ENCODE assay signal across 8 cellular contexts in genomic region chr13:112690242-112690943, GRCh38. TPM values are rescaled to one million over a fixed set of nuclear protein-coding genes. Genes with fewer than 3 reads are reported as not detected.
DNase-seq lines count a peak whose midpoint lies in the region; ATAC-seq and TF ChIP-seq lines count a peak whose summit lies in the region.

No MANE protein-coding gene starts in this region.

- TF ChIP-seq POLR2A in stomach (IDR thresholded peaks at IDR 0.05), result no peak

- peak overlapping the region; percentile 76 to 88 for H3K9ac ChIP-seq in colonic mucosa (ENCODE audit: low read depth in 2 of 2, low read length in 2 of 2)

- H3K4me1 Mint-ChIP-seq in Caco-2 (ENCODE audit: low read depth, unreplicated experiment) (peaks cover 36% of the 10 kb centered on the region), T-cell (peaks cover 55 to 61% (median 57%) of the 10 kb centered on the region in 3 donors)

- H3K27me3 Mint-ChIP-seq in Caco-2 (ENCODE audit: insufficient read depth, unreplicated experiment) (no peaks in the 10 kb centered on the region), T-cell (no peaks in the 10 kb centered on the region)

- peak overlapping the region; percentile 91 for H3K4me3 Mint-ChIP-seq in Caco-2 (ENCODE audit: unreplicated experiment)
- peak overlapping the region; percentile 83 to 89 (median 87) for H3K4me3 Mint-ChIP-seq in T-cell

- H3K36me3 Mint-ChIP-seq in Caco-2 (ENCODE audit: insufficient read depth, unreplicated experiment), result peaks cover 39% of the 10 kb centered on the region
- no peaks in the 10 kb centered on the region for H3K36me3 Mint-ChIP-seq in T-cell

- peak; percentile 22 for ATAC-seq in GM19351 (IDR thresholded peaks at IDR 0.05; ENCODE audit: unreplicated experiment)
- peak; percentile 25 for ATAC-seq in HG03342 (IDR thresholded peaks at IDR 0.05; ENCODE audit: unreplicated experiment)
- ATAC-seq in T-cell (replicated peaks in 1 of 4), result peak; percentile 4 to 18 (median 16)
- no peak for ATAC-seq in lung (ENCODE audit: insufficient read depth, low FRiP score)

- intact Hi-C loops in Caco-2 (cut with micrococcal nuclease; ENCODE audit: unreplicated experiment), result no loop called here
- intact Hi-C loops in colonic mucosa (cut with DNase I), result no loop called here
- intact Hi-C loops in stomach (cut with DNase I; ENCODE audit: low total_unique reads), result no loop called here

- H3K9me3 ChIP-seq in Caco-2 (no peaks in the 10 kb centered on the region), colonic mucosa (no peaks in the 10 kb centered on the region), lung (ENCODE audit: control insufficient read depth in 2 of 2, insufficient read depth in 1 of 2, low read length in 1 of 2) (no peaks in the 10 kb centered on the region), stomach (no peaks in the 10 kb centered on the region)

- H3K27me3 ChIP-seq in Caco-2 (replicated peaks; ENCODE audit: control insufficient read depth, insufficient read depth, low read length) (no peaks in the 10 kb centered on the region), colonic mucosa (no peaks in the 10 kb centered on the region), lung (ENCODE audit: control insufficient read depth, insufficient read depth) (no peaks in the 10 kb centered on the region), stomach (no peaks in the 10 kb centered on the region)

- 1% methylated on average over 76 to 85 of the region's 85 CpGs for WGBS in lung, 2 donors
- 0% methylated on average over 33 to 85 of the region's 85 CpGs for WGBS in stomach, 5 donors

- CTCF ChIA-PET in Caco-2 (lab: Charles Lee), result no interaction called here
- CTCF ChIA-PET in T-cell (lab: Charles Lee), result no interaction called here

- H3K36me3 ChIP-seq in Caco-2 (ENCODE audit: control insufficient read depth, insufficient read depth, low read length), result peaks cover 1% of the 10 kb centered on the region
- no peaks in the 10 kb centered on the region for H3K36me3 ChIP-seq in colonic mucosa
- H3K36me3 ChIP-seq in lung (ENCODE audit: control insufficient read depth in 2 of 2, insufficient read depth in 2 of 2, low read length in 2 of 2), result no peaks in the 10 kb centered on the region
- no peaks in the 10 kb centered on the region for H3K36me3 ChIP-seq in stomach

- H3K4me3 ChIP-seq in Caco-2 (ENCODE audit: low read depth, low read length), result peak overlapping the region; percentile 78
- H3K4me3 ChIP-seq in colonic mucosa, result peak overlapping the region; percentile 97
- H3K4me3 ChIP-seq in lung, result peak overlapping the region; percentile 84
- H3K4me3 ChIP-seq in stomach, result peak overlapping the region; percentile 67 to 89 (median 82)

- no peak for TF ChIP-seq EP300 in stomach (IDR thresholded peaks at IDR 0.05)

- H3K27ac ChIP-seq in colonic mucosa, result peak overlapping the region; percentile 85
- peak overlapping the region; percentile 91 to 99 for H3K27ac ChIP-seq in lung (ENCODE audit: low read depth in 1 of 2, low read length in 1 of 2)
- H3K27ac ChIP-seq in stomach, result peak overlapping the region; percentile 86 to 93 (median 91)

- H3K27ac Mint-ChIP-seq in Caco-2 (ENCODE audit: unreplicated experiment), result peak overlapping the region; percentile 90
- peak overlapping the region; percentile 61 to 63 for H3K27ac Mint-ChIP-seq in T-cell

- H3K4me1 ChIP-seq in Caco-2, result peaks cover 55% of the 10 kb centered on the region
- H3K4me1 ChIP-seq in colonic mucosa, result no peaks in the 10 kb centered on the region
- H3K4me1 ChIP-seq in lung (ENCODE audit: control insufficient read depth in 2 of 2, insufficient read depth in 2 of 2, low read length in 2 of 2), result peaks cover 11 to 19% of the 10 kb centered on the region in 2 donors
- H3K4me1 ChIP-seq in stomach, result peaks cover 18 to 53% (median 42%) of the 10 kb centered on the region in 4 donors

- POLR2A ChIA-PET in Caco-2 (lab: Charles Lee), result interaction anchor here (1.2 kb wide), 1 partner anchor 103 kb away, joined by 4 read pairs; no protein-coding TSS in a partner anchor
- POLR2A ChIA-PET in T-cell (lab: Charles Lee), result no interaction called here

- DNase-seq in Caco-2, result peak in 1 of 2 experiments; percentile 59
- peak in 11 of 34 experiments; percentile 7 to 28 (median 20) for DNase-seq in T-cell
- peak; percentile 47 for DNase-seq in colonic mucosa
- DNase-seq in lung (ENCODE audit: low spot score), result no peak
- peak; percentile 46 for DNase-seq in stomach
- no peak for DNase-seq in cerebellar nuclear complex (lab: John Stamatoyannopoulos, UW)

- no peaks in the 10 kb centered on the region for H3K9me3 Mint-ChIP-seq in Caco-2 (ENCODE audit: unreplicated experiment)
- H3K9me3 Mint-ChIP-seq in T-cell, result no peaks in the 10 kb centered on the region

- no TSS peak for BruUV-seq in Caco-2 (replicated peaks; lab: Mats Ljungman, UMichigan)

- TF ChIP-seq CTCF in Caco-2 (IDR thresholded peaks at IDR 0.05; ENCODE audit: insufficient read depth in 1 of 2, low read depth in 1 of 2, low read length in 1 of 2, severe bottlenecking in 1 of 2, unreplicated experiment in 1 of 2) (no peak), colonic mucosa (IDR thresholded peaks at IDR 0.05) (no peak), lung (IDR thresholded peaks at IDR 0.05; ENCODE audit: control extremely low read depth, extremely low read depth) (no peak), stomach (IDR thresholded peaks at IDR 0.05) (no peak)

RNA-seq across cellular contexts. Expression of gene ATP11A, which starts 0.6 kb away (rescaled TPM):
- total RNA-seq in Caco-2 (2022), result 222 and 232 TPM in 2 replicates
- 10 to 100 TPM; 35.7 to 57.1 (median 48.5) TPM for total RNA-seq in T-cell
- 10 to 100 TPM; 15.8 to 19.6 TPM for total RNA-seq in colonic mucosa
- 100 to 1,000 TPM; 262 to 317 TPM for total RNA-seq in lung
- polyA plus RNA-seq in lung, result 10 to 100 TPM; 46.3 to 62.9 TPM
- total RNA-seq in stomach, result 10 to 100 TPM in 4 of 5 donors, 1 to 10 TPM in 1; 9.9 to 70.9 (median 17.8) TPM
- polyA plus RNA-seq in stomach, result 1 to 10 TPM; 1.1 to 2.5 (median 1.3) TPM

Comparison
In these comparisons a context has a peak if more than half of its experiments do, and no peak if none do; other contexts are left out.
1. DNase-seq: peak in colonic mucosa (single experiment) and stomach (single experiment); none in lung (single experiment) and cerebellar nuclear complex (0 of 2).
2. Peak in every context shown above with its lines, with median percentiles within 50 percentile points of each other: H3K4me3 ChIP-seq and H3K27ac ChIP-seq.